13 cellular contexts compared by ENCODE assay signal in the genomic region with DNA sequence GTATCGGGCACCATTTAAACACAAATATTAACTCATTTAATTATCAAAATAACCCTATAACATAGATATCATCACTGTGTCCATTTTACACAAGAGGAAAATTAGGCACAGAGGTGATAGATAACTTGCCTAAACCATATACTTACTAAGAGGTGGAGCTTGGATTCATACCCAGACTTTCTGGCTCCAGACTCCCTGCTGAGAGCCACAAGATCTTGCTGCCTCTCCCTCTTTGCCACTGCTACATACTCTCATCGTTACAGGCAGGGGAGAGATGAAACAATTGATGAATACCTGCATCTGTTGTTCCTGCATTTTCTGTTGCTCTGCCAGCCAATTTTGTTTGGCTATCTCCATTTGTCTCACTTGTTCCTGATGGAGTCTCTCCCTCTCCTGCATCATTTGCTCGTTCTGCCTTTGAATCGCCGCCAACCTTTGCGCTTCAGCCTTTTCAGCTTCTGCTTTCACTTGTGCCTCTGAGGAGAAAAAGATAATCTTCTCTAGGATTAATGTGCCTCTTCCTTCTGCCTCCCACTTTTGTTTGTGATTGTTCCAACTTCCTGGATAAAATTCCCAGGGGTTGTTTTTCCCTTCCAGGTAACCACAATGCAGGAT. TPM values are rescaled to one million over a fixed set of nuclear protein-coding genes. Genes with fewer than 3 reads are reported as not detected.
A peak's percentile ranks its signal among the peaks of the same experiment; 100 is the strongest.
DNase-seq lines count a peak whose midpoint lies in the region; ATAC-seq, FAIRE-seq and TF ChIP-seq lines count a peak whose summit lies in the region.
"Had no signal": no experiment of that assay in that cellular context is flagged by ENCODE, and none has a peak within 500 bp of the region (broad histone marks: within the 10 kb centered on the region; RNA-seq: fewer than 3 reads in every experiment).

No MANE protein-coding gene starts in this region.

- no peak for TF ChIP-seq CTCF in 22Rv1 (IDR thresholded peaks at IDR 0.05)

- POLR2A ChIA-PET in activated CD4-positive, alpha-beta memory T cell treated with anti-CD3 and anti-CD28 coated beads, Interleukin-2, amount 10 ng/mL, durations not matched to agents 7 days and 5 days (lab: Charles Lee) = interaction anchor here (1.2 to 6.5 kb wide), 4 partner anchors 10 to 373 kb away, joined by 4 to 86 read pairs (median 6); a partner anchor contains a TSS

- TF ChIP-seq POLR2A in H54 (IDR thresholded peaks at IDR 0.05; ENCODE audit: low read depth, low read length) = no peak

- H3K27ac ChIP-seq in 22Rv1 = peak overlapping the region; percentile 86
- H3K27ac ChIP-seq: neutrophil, thyroid gland had no signal

- FAIRE-seq in H54 (lab: Jason Lieb, UNC) = peak; percentile 80
- FAIRE-seq: K562 had no signal

- no peaks in the 10 kb centered on the region for H3K27me3 Mint-ChIP-seq in activated CD4-positive, alpha-beta memory T cell treated with anti-CD3 and anti-CD28 coated beads, Interleukin-2, amount 10 ng/mL, durations not matched to agents 7 days and 5 days
- peaks cover 3 to 8% (median 4%) of the 10 kb centered on the region in 3 donors for H3K27me3 Mint-ChIP-seq in immature natural killer cell (ENCODE audit: low read depth in 3 of 3)

- ATAC-seq in GM21528 (IDR thresholded peaks at IDR 0.05; ENCODE audit: low FRiP score, unreplicated experiment) = no peak
- ATAC-seq in GM19035 (IDR thresholded peaks at IDR 0.05; ENCODE audit: unreplicated experiment) = no peak
- ATAC-seq in GM21737 (IDR thresholded peaks at IDR 0.05; ENCODE audit: unreplicated experiment) = no peak
- ATAC-seq: activated CD4-positive, CD25-positive, alpha-beta regulatory T cell treated with anti-CD3 and anti-CD28 coated beads, Interleukin-2, amount 50 U/mL, for 24 hours; K562 had no signal

- no peak for DNase-seq in H54 (ENCODE audit: insufficient read length, low spot score)
- DNase-seq in activated CD4-positive, alpha-beta memory T cell treated with anti-CD3 and anti-CD28 coated beads, Interleukin-2, amount 10 ng/mL, durations not matched to agents 7 days and 5 days = no peak
- DNase-seq in immature natural killer cell = no peak
- DNase-seq in NCI-H1694 (lab: John Stamatoyannopoulos, UW) = no peak

- peak overlapping the region; percentile 84 for H3K27ac Mint-ChIP-seq in activated CD4-positive, alpha-beta memory T cell treated with anti-CD3 and anti-CD28 coated beads, Interleukin-2, amount 10 ng/mL, durations not matched to agents 7 days and 5 days
- H3K27ac Mint-ChIP-seq in immature natural killer cell = peak overlapping the region; percentile 88 to 97 (median 92)

- H3K9me3 Mint-ChIP-seq in activated CD4-positive, alpha-beta memory T cell treated with anti-CD3 and anti-CD28 coated beads, Interleukin-2, amount 10 ng/mL, durations not matched to agents 7 days and 5 days = peaks cover 2% of the 10 kb centered on the region
- H3K9me3 Mint-ChIP-seq in immature natural killer cell = no peaks in the 10 kb centered on the region

- peaks cover 83% of the 10 kb centered on the region for H3K36me3 Mint-ChIP-seq in activated CD4-positive, alpha-beta memory T cell treated with anti-CD3 and anti-CD28 coated beads, Interleukin-2, amount 10 ng/mL, durations not matched to agents 7 days and 5 days (ENCODE audit: low read depth)
- H3K36me3 Mint-ChIP-seq in immature natural killer cell = peaks cover 40 to 64% (median 57%) of the 10 kb centered on the region in 3 donors

- H3K4me1 Mint-ChIP-seq in activated CD4-positive, alpha-beta memory T cell treated with anti-CD3 and anti-CD28 coated beads, Interleukin-2, amount 10 ng/mL, durations not matched to agents 7 days and 5 days = peaks cover 75% of the 10 kb centered on the region
- H3K4me1 Mint-ChIP-seq in immature natural killer cell = peaks cover 80 to 97% of the 10 kb centered on the region in 2 donors

- peak overlapping the region; percentile 34 for H3K4me3 Mint-ChIP-seq in activated CD4-positive, alpha-beta memory T cell treated with anti-CD3 and anti-CD28 coated beads, Interleukin-2, amount 10 ng/mL, durations not matched to agents 7 days and 5 days
- H3K4me3 Mint-ChIP-seq in immature natural killer cell = peak overlapping the region; percentile 76 to 88 (median 81)

- CTCF ChIA-PET in activated CD4-positive, alpha-beta memory T cell treated with anti-CD3 and anti-CD28 coated beads, Interleukin-2, amount 10 ng/mL, durations not matched to agents 7 days and 5 days (lab: Charles Lee) = interaction anchor here (1.2 kb wide), 1 partner anchor 15 kb away, joined by 4 read pairs; no protein-coding TSS in a partner anchor

RNA-seq across cellular contexts. Expression of a gene that starts 10.6 kb away (rescaled TPM):
- 100 to 1,000 TPM; 231 to 234 TPM for total RNA-seq in activated CD4-positive, alpha-beta memory T cell treated with anti-CD3 and anti-CD28 coated beads, Interleukin-2, amount 10 ng/mL, durations not matched to agents 7 days and 5 days
- polyA plus RNA-seq in immature natural killer cell = 100 to 1,000 TPM in 1 of 3 donors, 10 to 100 TPM in 2; 74.4 to 212 (median 90.8) TPM
- total RNA-seq: epithelial cell of proximal tubule had no signal
